7 cellular contexts compared by ENCODE assay signal in genomic region chr17:7481842-7482741, GRCh38. TPM values are rescaled to one million over a fixed set of nuclear protein-coding genes. Genes with fewer than 3 reads are reported as not detected.
DNase-seq lines count a peak whose midpoint lies in the region; ATAC-seq, FAIRE-seq and TF ChIP-seq lines count a peak whose summit lies in the region.
"Not testable (repeated sequence)": the region's sequence is repeated elsewhere in the genome, so short reads cannot be mapped to it uniquely, and the experiment has no call there.
"Had no signal": no experiment of that assay in that cellular context is flagged by ENCODE, and none has a peak within 500 bp of the region (broad histone marks: within the 10 kb centered on the region; RNA-seq: fewer than 3 reads in every experiment).

No MANE protein-coding gene starts in this region.

- TF ChIP-seq CTCF in astrocyte (IDR thresholded peaks at IDR 0.05; ENCODE audit: insufficient read depth, low read depth, low read length); left ventricle myocardium inferior (IDR thresholded peaks at IDR 0.05; ENCODE audit: borderline replicate concordance); osteoblast (IDR thresholded peaks at IDR 0.05; ENCODE audit: extremely low read depth, low read depth, low read length): not testable (repeated sequence)

- not testable (repeated sequence) for DNase-seq in CD8-positive, alpha-beta memory T cell; activated CD4-positive, alpha-beta T cell treated with anti-CD3 and anti-CD28 coated beads for 36 hours; astrocyte (ENCODE audit: low read depth); left ventricle myocardium inferior
- DNase-seq in osteoblast (ENCODE audit: insufficient read length, low spot score, missing footprints), result peak; percentile 69

- intact Hi-C loops in activated CD4-positive, alpha-beta T cell treated with anti-CD3 and anti-CD28 coated beads for 36 hours (cut with DNase I, micrococcal nuclease), result loop anchor here (5.0 to 10.0 kb wide), 5 partner anchors 230 to 900 kb away; partner anchors contain the start of genes CTDNEP1 (in 1 of the 2), ELP5 (in 1 of the 2), PER1 (in 1 of the 2) and RNASEK (in 1 of the 2)
- intact Hi-C loops in left ventricle myocardium inferior (cut with micrococcal nuclease), result not testable (repeated sequence)

- WGBS in thymus, result 93% methylated on average over 31 of the region's 31 CpGs

- peaks cover 45% of the 10 kb centered on the region for H3K4me1 ChIP-seq in CD8-positive, alpha-beta memory T cell (ENCODE audit: insufficient read depth, low read length)
- H3K4me1 ChIP-seq in astrocyte (ENCODE audit: insufficient read depth, low read length) (peaks cover 40% of the 10 kb centered on the region), left ventricle myocardium inferior (peaks cover 80% of the 10 kb centered on the region), osteoblast (ENCODE audit: insufficient read depth, low read length) (peaks cover 40% of the 10 kb centered on the region), thymus (ENCODE audit: control insufficient read depth, insufficient read depth, low read length) (peaks cover 29% of the 10 kb centered on the region)

- POLR2A ChIA-PET in CD8-positive, alpha-beta memory T cell (lab: Charles Lee), result interaction anchor here (0.6 to 1.6 kb wide), 2 partner anchors 27 to 137 kb away, joined by 3 to 6 read pairs; no protein-coding TSS in a partner anchor
- POLR2A ChIA-PET in activated CD4-positive, alpha-beta T cell treated with anti-CD3 and anti-CD28 coated beads for 36 hours (lab: Charles Lee), result interaction anchor here (0.6 kb wide), 1 partner anchor 691 kb away, joined by 3 read pairs; no protein-coding TSS in a partner anchor

- H3K4me2 ChIP-seq in astrocyte (ENCODE audit: low read length); osteoblast (ENCODE audit: insufficient read depth, low read length): not testable (repeated sequence)

- not testable (repeated sequence) for H2AFZ ChIP-seq in astrocyte (ENCODE audit: low read depth, low read length); osteoblast (ENCODE audit: low read length)

- not testable (repeated sequence) for H3K9ac ChIP-seq in astrocyte (ENCODE audit: low read length)

- H3K36me3 ChIP-seq in CD8-positive, alpha-beta memory T cell (ENCODE audit: insufficient read depth, low read length); astrocyte (ENCODE audit: insufficient read depth, low read length); left ventricle myocardium inferior; osteoblast (ENCODE audit: insufficient read depth, low read length); thymus (ENCODE audit: control insufficient read depth, insufficient read depth): not testable (repeated sequence)

- H3K27ac Mint-ChIP-seq in CD8-positive, alpha-beta memory T cell, result peak overlapping the region; percentile 56 to 100 (median 100)
- peak overlapping the region; percentile 100 for H3K27ac Mint-ChIP-seq in activated CD4-positive, alpha-beta T cell treated with anti-CD3 and anti-CD28 coated beads for 36 hours
- H3K27ac Mint-ChIP-seq in astrocyte (ENCODE audit: unreplicated experiment), result peak overlapping the region; percentile 100

- H3K4me3 Mint-ChIP-seq in CD8-positive, alpha-beta memory T cell, result peak overlapping the region; percentile 32 to 100 (median 97)
- peak overlapping the region; percentile 99 for H3K4me3 Mint-ChIP-seq in activated CD4-positive, alpha-beta T cell treated with anti-CD3 and anti-CD28 coated beads for 36 hours
- peak overlapping the region; percentile 99 for H3K4me3 Mint-ChIP-seq in astrocyte (ENCODE audit: unreplicated experiment)

- H3K36me3 Mint-ChIP-seq in CD8-positive, alpha-beta memory T cell, result peaks cover 0 to 36% (median 3%) of the 10 kb centered on the region in 3 donors
- H3K36me3 Mint-ChIP-seq in activated CD4-positive, alpha-beta T cell treated with anti-CD3 and anti-CD28 coated beads for 36 hours (ENCODE audit: low read depth), result peaks cover 19% of the 10 kb centered on the region
- H3K36me3 Mint-ChIP-seq in astrocyte (ENCODE audit: low read depth, unreplicated experiment), result not testable (repeated sequence)

- H3K79me2 ChIP-seq in astrocyte (ENCODE audit: insufficient read depth, low read length) (peaks cover 54% of the 10 kb centered on the region), osteoblast (ENCODE audit: insufficient read depth, low read length) (peaks cover 56% of the 10 kb centered on the region)

- H3K27me3 Mint-ChIP-seq in CD8-positive, alpha-beta memory T cell, result peaks cover 0 to 12% of the 10 kb centered on the region in 2 donors
- H3K27me3 Mint-ChIP-seq in activated CD4-positive, alpha-beta T cell treated with anti-CD3 and anti-CD28 coated beads for 36 hours; astrocyte (ENCODE audit: low read depth, unreplicated experiment): not testable (repeated sequence)

- FAIRE-seq in astrocyte (lab: Jason Lieb, UNC), result not testable (repeated sequence)

- not testable (repeated sequence) for H3K4me3 ChIP-seq in CD8-positive, alpha-beta memory T cell (ENCODE audit: low read length); astrocyte (ENCODE audit: insufficient read depth, low read depth, low read length); left ventricle myocardium inferior; osteoblast (ENCODE audit: insufficient read depth, low read length); thymus (ENCODE audit: low read length)

- peaks cover 55 to 77% (median 72%) of the 10 kb centered on the region in 3 donors for H3K4me1 Mint-ChIP-seq in CD8-positive, alpha-beta memory T cell
- peaks cover 67% of the 10 kb centered on the region for H3K4me1 Mint-ChIP-seq in activated CD4-positive, alpha-beta T cell treated with anti-CD3 and anti-CD28 coated beads for 36 hours
- peaks cover 35% of the 10 kb centered on the region for H3K4me1 Mint-ChIP-seq in astrocyte (ENCODE audit: low read depth, unreplicated experiment)

- not testable (repeated sequence) for H3K9me3 ChIP-seq in CD8-positive, alpha-beta memory T cell (ENCODE audit: low read length); astrocyte (ENCODE audit: insufficient read depth, low read depth, low read length); left ventricle myocardium inferior (replicated peaks); osteoblast (ENCODE audit: low read depth, low read length); thymus (ENCODE audit: control insufficient read depth)

- H3K9me3 Mint-ChIP-seq in CD8-positive, alpha-beta memory T cell; activated CD4-positive, alpha-beta T cell treated with anti-CD3 and anti-CD28 coated beads for 36 hours (ENCODE audit: low read depth); astrocyte (ENCODE audit: unreplicated experiment): not testable (repeated sequence)

- not testable (repeated sequence) for H3K27ac ChIP-seq in CD8-positive, alpha-beta memory T cell (ENCODE audit: low read depth, low read length); astrocyte (ENCODE audit: low read depth, low read length)
- H3K27ac ChIP-seq in left ventricle myocardium inferior (replicated peaks) (peak overlapping the region; percentile 100), osteoblast (ENCODE audit: low read depth, low read length) (peak overlapping the region; percentile 100), thymus (ENCODE audit: low read depth) (peak overlapping the region; percentile 98)

- CTCF ChIA-PET in CD8-positive, alpha-beta memory T cell (lab: Charles Lee), result interaction anchor here (0.9 to 1.2 kb wide), 2 partner anchors 46 to 206 kb away, joined by 3 to 4 read pairs; no protein-coding TSS in a partner anchor
- CTCF ChIA-PET in activated CD4-positive, alpha-beta T cell treated with anti-CD3 and anti-CD28 coated beads for 36 hours (lab: Charles Lee), result interaction anchor here (0.6 kb wide), 2 partner anchors 41 to 148 kb away, joined by 3 read pairs; no protein-coding TSS in a partner anchor

- H4K20me1 ChIP-seq in astrocyte (ENCODE audit: insufficient read depth, low read length) (peaks cover 38% of the 10 kb centered on the region), osteoblast (ENCODE audit: insufficient read depth, low read length) (peaks cover 32% of the 10 kb centered on the region)

- not testable (repeated sequence) for ATAC-seq in activated CD4-positive, alpha-beta T cell treated with anti-CD3 and anti-CD28 coated beads for 36 hours

- H3K27me3 ChIP-seq in CD8-positive, alpha-beta memory T cell (ENCODE audit: insufficient read depth, low read length, poor library complexity, severe bottlenecking); astrocyte (ENCODE audit: insufficient read depth, low read length); left ventricle myocardium inferior (ENCODE audit: low read depth); osteoblast (ENCODE audit: insufficient read depth, low read length); thymus (ENCODE audit: control insufficient read depth, insufficient read depth): not testable (repeated sequence)

RNA-seq across cellular contexts. Expression of gene SLC35G6, which starts 0.8 kb away (rescaled TPM):
- total RNA-seq in CD8-positive, alpha-beta memory T cell, result not detected
- 0.12 TPM for polyA plus RNA-seq in CD8-positive, alpha-beta memory T cell
- total RNA-seq in activated CD4-positive, alpha-beta T cell treated with anti-CD3 and anti-CD28 coated beads for 36 hours, result not detected
- total RNA-seq in astrocyte, result not detected in 2 replicates
- not detected for total RNA-seq in left ventricle myocardium inferior
- not detected in 2 replicates for total RNA-seq in osteoblast
- polyA plus RNA-seq in thymus, result 0.09 TPM
- total RNA-seq: activated CD8-positive, alpha-beta memory T cell treated with anti-CD3 and anti-CD28 coated beads for 36 hours had no signal

RNA-seq across cellular contexts. Expression of gene POLR2A, which starts 2.1 kb away (rescaled TPM):
- 100 to 1,000 TPM; 190 to 192 TPM for total RNA-seq in CD8-positive, alpha-beta memory T cell
- polyA plus RNA-seq in CD8-positive, alpha-beta memory T cell, result 69.6 TPM
- 100 to 1,000 TPM; 193 to 203 TPM for total RNA-seq in activated CD4-positive, alpha-beta T cell treated with anti-CD3 and anti-CD28 coated beads for 36 hours
- total RNA-seq in astrocyte, result 143 and 151 TPM in 2 replicates
- 38.7 TPM for total RNA-seq in left ventricle myocardium inferior
- total RNA-seq in osteoblast, result 95.9 and 101 TPM in 2 replicates
- polyA plus RNA-seq in thymus, result 33.5 TPM

RNA-seq across cellular contexts. Expression of gene ZBTB4, which starts 2.7 kb away (rescaled TPM):
- total RNA-seq in CD8-positive, alpha-beta memory T cell, result 10 to 100 TPM; 22.8 to 23.1 TPM
- 24.1 TPM for polyA plus RNA-seq in CD8-positive, alpha-beta memory T cell
- total RNA-seq in activated CD4-positive, alpha-beta T cell treated with anti-CD3 and anti-CD28 coated beads for 36 hours, result 10 to 100 TPM; 17.5 to 20.9 TPM
- total RNA-seq in astrocyte (31.0 and 31.2 TPM in 2 replicates), left ventricle myocardium inferior (63.4 TPM), osteoblast (36.2 and 36.5 TPM in 2 replicates)
- 29.5 TPM for polyA plus RNA-seq in thymus

RNA-seq across cellular contexts. Expression of gene CHRNB1, which starts 37.2 kb away (rescaled TPM):
- 1 to 10 TPM; 6.0 to 6.3 TPM for total RNA-seq in CD8-positive, alpha-beta memory T cell
- 24.7 TPM for polyA plus RNA-seq in CD8-positive, alpha-beta memory T cell
- total RNA-seq in activated CD4-positive, alpha-beta T cell treated with anti-CD3 and anti-CD28 coated beads for 36 hours, result 1 to 10 TPM; 7.8 to 8.7 TPM
- 9.7 and 11.7 TPM in 2 replicates for total RNA-seq in astrocyte
- total RNA-seq in left ventricle myocardium inferior, result 8.7 TPM
- total RNA-seq in osteoblast, result 5.3 and 5.4 TPM in 2 replicates
- polyA plus RNA-seq in thymus, result 18.5 TPM

RNA-seq across cellular contexts. Expression of gene FGF11, which starts 42.8 kb away (rescaled TPM):
- 1 to 10 TPM in 1 of 2 experiments, under 1 TPM in 1; 0.85 to 1.1 TPM for total RNA-seq in CD8-positive, alpha-beta memory T cell
- 0.12 TPM for polyA plus RNA-seq in CD8-positive, alpha-beta memory T cell
- 10 to 100 TPM in 1 of 2 experiments, 1 to 10 TPM in 1; 6.9 to 10.6 TPM for total RNA-seq in activated CD4-positive, alpha-beta T cell treated with anti-CD3 and anti-CD28 coated beads for 36 hours
- total RNA-seq in astrocyte, result 22.4 and 30.7 TPM in 2 replicates
- 6.5 TPM for total RNA-seq in left ventricle myocardium inferior
- 0.29 and 0.36 TPM in 2 replicates for total RNA-seq in osteoblast
- 5.5 TPM for polyA plus RNA-seq in thymus
